11 cellular contexts compared by ENCODE assay signal in genomic region chr13:112712451-112712881, GRCh38. TPM values are rescaled to one million over a fixed set of nuclear protein-coding genes. Genes with fewer than 3 reads are reported as not detected.
DNase-seq lines count a peak whose midpoint lies in the region; ATAC-seq, FAIRE-seq and TF ChIP-seq lines count a peak whose summit lies in the region.
"Had no signal": no experiment of that assay in that cellular context is flagged by ENCODE, and none has a peak within 500 bp of the region (broad histone marks: within the 10 kb centered on the region; RNA-seq: fewer than 3 reads in every experiment).

No MANE protein-coding gene starts in this region.

- no peak for TF ChIP-seq CTCF in esophagus squamous epithelium (IDR thresholded peaks at IDR 0.05)
- TF ChIP-seq CTCF in nephron (IDR thresholded peaks at IDR 0.05; ENCODE audit: unreplicated experiment in 3 of 3): no peak
- no peak for TF ChIP-seq CTCF in D721Med (IDR thresholded peaks at IDR 0.05; ENCODE audit: insufficient read depth, missing control alignments)

- H3K27me3 Mint-ChIP-seq in nephron (ENCODE audit: low read depth): peaks cover 6% of the 10 kb centered on the region
- no peaks in the 10 kb centered on the region for H3K27me3 Mint-ChIP-seq in activated CD4-positive, alpha-beta T cell treated with anti-CD3 and anti-CD28 coated beads, Interleukin-2, amount 10 ng/mL, durations not matched to agents 7 days and 5 days

- H3K4me1 Mint-ChIP-seq in nephron: peaks cover 57% of the 10 kb centered on the region
- H3K4me1 Mint-ChIP-seq in activated CD4-positive, alpha-beta T cell treated with anti-CD3 and anti-CD28 coated beads, Interleukin-2, amount 10 ng/mL, durations not matched to agents 7 days and 5 days: no peaks in the 10 kb centered on the region

- POLR2A ChIA-PET in activated CD4-positive, alpha-beta T cell treated with anti-CD3 and anti-CD28 coated beads, Interleukin-2, amount 10 ng/mL, durations not matched to agents 7 days and 5 days (lab: Charles Lee): no interaction called here

- H3K27me3 ChIP-seq in SJCRH30 (no peaks in the 10 kb centered on the region), esophagus squamous epithelium (no peaks in the 10 kb centered on the region), thymus (ENCODE audit: control insufficient read depth, insufficient read depth) (no peaks in the 10 kb centered on the region)

- TF ChIP-seq POLR2A in esophagus squamous epithelium (IDR thresholded peaks at IDR 0.05): no peak

- peaks cover 14% of the 10 kb centered on the region for H3K36me3 Mint-ChIP-seq in nephron (ENCODE audit: low read depth)
- H3K36me3 Mint-ChIP-seq in activated CD4-positive, alpha-beta T cell treated with anti-CD3 and anti-CD28 coated beads, Interleukin-2, amount 10 ng/mL, durations not matched to agents 7 days and 5 days (ENCODE audit: low read depth): no peaks in the 10 kb centered on the region

- FAIRE-seq in D721Med (lab: Jason Lieb, UNC): no peak

- DNase-seq in SJCRH30: no peak
- no peak for DNase-seq in esophagus squamous epithelium (lab: John Stamatoyannopoulos, UW)
- DNase-seq in activated CD4-positive, alpha-beta T cell treated with anti-CD3 and anti-CD28 coated beads, Interleukin-2, amount 10 ng/mL, durations not matched to agents 7 days and 5 days: no peak
- DNase-seq in T-helper 1 cell: no peak
- DNase-seq in D721Med (ENCODE audit: insufficient read length, low spot score): no peak
- DNase-seq: activated CD8-positive, alpha-beta T cell treated with anti-CD3 and anti-CD28 coated beads, Interleukin-2, amount 10 ng/mL, durations not matched to agents 7 days and 5 days; NCI-H2029 treated with DMSO at 0.1 percent for 48 hours; stimulated activated CD8-positive, alpha-beta memory T cell treated with anti-CD3 and anti-CD28 coated beads, Interleukin-4, amount 100 ng/mL, for 48 hours had no signal

- H3K27ac Mint-ChIP-seq in nephron: peak overlapping the region; percentile 95 to 97 (median 96)
- H3K27ac Mint-ChIP-seq in activated CD4-positive, alpha-beta T cell treated with anti-CD3 and anti-CD28 coated beads, Interleukin-2, amount 10 ng/mL, durations not matched to agents 7 days and 5 days: no peak overlapping the region
- H3K27ac Mint-ChIP-seq: activated CD8-positive, alpha-beta T cell treated with anti-CD3 and anti-CD28 coated beads, Interleukin-2, amount 10 ng/mL, durations not matched to agents 7 days and 5 days had no signal

- H3K4me1 ChIP-seq in SJCRH30 (peaks cover 6% of the 10 kb centered on the region), esophagus squamous epithelium (peaks cover 6 to 39% (median 18%) of the 10 kb centered on the region in 3 donors), thymus (ENCODE audit: control insufficient read depth, insufficient read depth, low read length) (peaks cover 11% of the 10 kb centered on the region)

- peaks cover 13% of the 10 kb centered on the region for H3K9me3 Mint-ChIP-seq in nephron
- H3K9me3 Mint-ChIP-seq in activated CD4-positive, alpha-beta T cell treated with anti-CD3 and anti-CD28 coated beads, Interleukin-2, amount 10 ng/mL, durations not matched to agents 7 days and 5 days: no peaks in the 10 kb centered on the region

- peak overlapping the region in 1 of 3 experiments; percentile 5 for H3K4me3 Mint-ChIP-seq in nephron
- no peak overlapping the region for H3K4me3 Mint-ChIP-seq in activated CD4-positive, alpha-beta T cell treated with anti-CD3 and anti-CD28 coated beads, Interleukin-2, amount 10 ng/mL, durations not matched to agents 7 days and 5 days
- H3K4me3 Mint-ChIP-seq: activated CD8-positive, alpha-beta T cell treated with anti-CD3 and anti-CD28 coated beads, Interleukin-2, amount 10 ng/mL, durations not matched to agents 7 days and 5 days had no signal

- 92 to 100% methylated on average over 2 to 9 of the region's 13 CpGs for WGBS in esophagus squamous epithelium, 2 donors
- 97% methylated on average over 13 of the region's 13 CpGs for WGBS in thymus

- H3K36me3 ChIP-seq in SJCRH30 (no peaks in the 10 kb centered on the region), esophagus squamous epithelium (no peaks in the 10 kb centered on the region), thymus (ENCODE audit: control insufficient read depth, insufficient read depth) (no peaks in the 10 kb centered on the region)

- ATAC-seq in HG02884 (IDR thresholded peaks at IDR 0.05; ENCODE audit: unreplicated experiment): no peak
- ATAC-seq: activated CD8-positive, alpha-beta T cell treated with anti-CD3 and anti-CD28 coated beads, Interleukin-2, amount 10 ng/mL, durations not matched to agents 7 days and 5 days had no signal

- no peak overlapping the region for H3K4me3 ChIP-seq in SJCRH30
- peak overlapping the region in 1 of 4 donors; percentile 47 for H3K4me3 ChIP-seq in esophagus squamous epithelium
- no peak overlapping the region for H3K4me3 ChIP-seq in thymus (ENCODE audit: low read length)

- H3K9me3 ChIP-seq in SJCRH30 (replicated peaks) (no peaks in the 10 kb centered on the region), esophagus squamous epithelium (no peaks in the 10 kb centered on the region), thymus (ENCODE audit: control insufficient read depth) (no peaks in the 10 kb centered on the region)

- H3K27ac ChIP-seq in SJCRH30 (peak overlapping the region; percentile 58), esophagus squamous epithelium (peak overlapping the region; percentile 62 to 89 (median 80)), thymus (ENCODE audit: low read depth) (peak overlapping the region; percentile 15)

- CTCF ChIA-PET in activated CD4-positive, alpha-beta T cell treated with anti-CD3 and anti-CD28 coated beads, Interleukin-2, amount 10 ng/mL, durations not matched to agents 7 days and 5 days (lab: Charles Lee): interaction anchor here (0.8 kb wide), 1 partner anchor 13 kb away, joined by 3 read pairs; no protein-coding TSS in a partner anchor

- intact Hi-C loops in esophagus squamous epithelium (cut with DNase I): no loop called here

RNA-seq across cellular contexts. Expression of gene ATP11A, which starts 22.6 kb away (rescaled TPM):
- total RNA-seq in SJCRH30 (2014; rRNA removed; shearing (Covaris generic)): 13.1 and 14.2 TPM in 2 replicates
- total RNA-seq in esophagus squamous epithelium: 10 to 100 TPM in 3 of 4 donors, 1 to 10 TPM in 1; 9.6 to 20.0 (median 16.1) TPM
- 7.2 TPM for polyA plus RNA-seq in thymus
- 10 to 100 TPM; 63.1 to 68.4 TPM for total RNA-seq in activated CD4-positive, alpha-beta T cell treated with anti-CD3 and anti-CD28 coated beads, Interleukin-2, amount 10 ng/mL, durations not matched to agents 7 days and 5 days

Comparison
In these comparisons a context has a peak if more than half of its experiments do, and no peak if none do; other contexts are left out.
1. H3K27ac ChIP-seq: peak in every context shown above with its lines; median percentile 80 in esophagus squamous epithelium; 58 in SJCRH30; 15 in thymus.